8 cellular contexts compared by ENCODE assay signal in the genomic region with DNA sequence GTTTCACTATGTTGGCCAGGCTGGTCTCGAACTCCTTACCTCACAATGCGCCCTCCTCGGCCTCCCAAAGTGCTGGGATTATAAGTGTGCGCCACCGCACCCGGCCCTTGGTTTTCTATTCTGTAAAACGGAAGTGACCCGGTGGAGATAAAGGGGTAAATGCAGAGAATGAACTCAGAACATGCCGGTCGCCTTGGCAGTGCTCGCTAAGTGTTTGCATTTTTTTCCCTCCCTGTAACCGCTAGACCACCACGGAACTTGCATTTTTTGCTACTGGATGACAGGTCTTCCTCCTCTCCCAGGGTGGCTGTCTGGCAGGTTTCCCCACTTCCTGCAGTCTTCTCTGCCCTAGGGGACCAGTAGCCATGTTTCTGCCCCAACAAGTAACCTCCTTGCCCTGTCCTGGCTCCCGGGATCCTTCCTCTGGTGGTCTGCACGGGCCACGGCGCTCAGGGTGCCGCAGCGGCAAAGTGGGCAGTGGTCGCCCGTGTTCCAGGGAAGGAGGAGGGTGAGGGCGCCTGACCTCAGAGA. TPM values are rescaled to one million over a fixed set of nuclear protein-coding genes. Genes with fewer than 3 reads are reported as not detected.
DNase-seq lines count a peak whose midpoint lies in the region; ATAC-seq and TF ChIP-seq lines count a peak whose summit lies in the region.

No MANE protein-coding gene starts in this region.

- H3K27ac Mint-ChIP-seq in CD14-positive monocyte: peak overlapping the region; percentile 98 to 100 (median 100)
- H3K27ac Mint-ChIP-seq in natural killer cell treated with Interleukin-12 subunit alpha and Interleukin-12 subunit beta and Interleukin-15 and Interleukin-18, amount 100 ng/mL, for 72 hours: peak overlapping the region; percentile 52 to 90

- ATAC-seq in natural killer cell treated with Interleukin-12 subunit alpha and Interleukin-12 subunit beta and Interleukin-15 and Interleukin-18, amount 100 ng/mL, for 72 hours: peak; percentile 29 to 45
- ATAC-seq in HG02870 (IDR thresholded peaks at IDR 0.05; ENCODE audit: unreplicated experiment) (no peak), GM18870 (IDR thresholded peaks at IDR 0.05; ENCODE audit: unreplicated experiment) (no peak)

- peak overlapping the region; percentile 57 to 67 for H3K4me3 Mint-ChIP-seq in CD14-positive monocyte
- H3K4me3 Mint-ChIP-seq in natural killer cell treated with Interleukin-12 subunit alpha and Interleukin-12 subunit beta and Interleukin-15 and Interleukin-18, amount 100 ng/mL, for 72 hours: peak overlapping the region; percentile 69

- in situ Hi-C loops in astrocyte of the spinal cord (cut with HindIII; ENCODE audit: low sequenced_read_pairs): no loop called here

- H3K4me1 ChIP-seq in BE2C: peaks cover 11% of the 10 kb centered on the region

- DNase-seq in CD14-positive monocyte (ENCODE audit: low spot score) (no peak), M059J (ENCODE audit: low read depth) (peak; percentile 65), astrocyte of the spinal cord (ENCODE audit: low read depth, low spot score) (peak; percentile 75), NCI-H2227 (lab: John Stamatoyannopoulos, UW; ENCODE audit: unreplicated experiment) (no peak), BE2C (no peak)
- DNase-seq in natural killer cell treated with Interleukin-12 subunit alpha and Interleukin-12 subunit beta and Interleukin-15 and Interleukin-18, amount 100 ng/mL, for 72 hours (ENCODE audit: low spot score): peak; percentile 66

- no peaks in the 10 kb centered on the region for H3K27me3 ChIP-seq in BE2C

- H3K4me1 Mint-ChIP-seq in CD14-positive monocyte: peaks cover 30% of the 10 kb centered on the region
- H3K4me1 Mint-ChIP-seq in natural killer cell treated with Interleukin-12 subunit alpha and Interleukin-12 subunit beta and Interleukin-15 and Interleukin-18, amount 100 ng/mL, for 72 hours (ENCODE audit: low read depth in 2 of 2): peaks cover 20 to 25% of the 10 kb centered on the region in 2 donors

- no peaks in the 10 kb centered on the region for H3K36me3 ChIP-seq in BE2C

- no peaks in the 10 kb centered on the region for H3K9me3 ChIP-seq in BE2C

- peaks cover 47 to 58% (median 49%) of the 10 kb centered on the region in 3 donors for H3K27me3 Mint-ChIP-seq in CD14-positive monocyte (ENCODE audit: low read depth in 3 of 3)
- H3K27me3 Mint-ChIP-seq in natural killer cell treated with Interleukin-12 subunit alpha and Interleukin-12 subunit beta and Interleukin-15 and Interleukin-18, amount 100 ng/mL, for 72 hours: peaks cover 15 to 16% of the 10 kb centered on the region in 2 donors

- TF ChIP-seq CTCF in CD14-positive monocyte (IDR thresholded peaks at IDR 0.05) (no peak), astrocyte of the spinal cord (IDR thresholded peaks at IDR 0.05; ENCODE audit: low read depth, low read length) (no peak), BE2C (IDR thresholded peaks at IDR 0.05; ENCODE audit: low read depth, low read length) (no peak)

- H3K9me3 Mint-ChIP-seq in CD14-positive monocyte: peaks cover 0 to 3% (median 0%) of the 10 kb centered on the region in 7 donors
- no peaks in the 10 kb centered on the region for H3K9me3 Mint-ChIP-seq in natural killer cell treated with Interleukin-12 subunit alpha and Interleukin-12 subunit beta and Interleukin-15 and Interleukin-18, amount 100 ng/mL, for 72 hours

- intact Hi-C loops in CD14-positive monocyte (cut with micrococcal nuclease): loop anchor here in 1 of 2 donors (2.0 to 5.0 kb wide), 2 partner anchors 18 to 126 kb away; partner anchors contain the start of gene GNA12

- H3K4me3 ChIP-seq in astrocyte of the spinal cord (ENCODE audit: low read depth, low read length): no peak overlapping the region
- H3K4me3 ChIP-seq in BE2C (ENCODE audit: low read depth, low read length): no peak overlapping the region

- H3K36me3 Mint-ChIP-seq in CD14-positive monocyte: peaks cover 2 to 7% of the 10 kb centered on the region in 2 donors
- H3K36me3 Mint-ChIP-seq in natural killer cell treated with Interleukin-12 subunit alpha and Interleukin-12 subunit beta and Interleukin-15 and Interleukin-18, amount 100 ng/mL, for 72 hours: no peaks in the 10 kb centered on the region

RNA-seq across cellular contexts. Expression of gene GNA12, which starts 18.8 kb away (rescaled TPM):
- 10 to 100 TPM in 1 of 2 donors, 1 to 10 TPM in 1; 3.4 to 10.6 TPM for polyA plus RNA-seq in CD14-positive monocyte
- 12.5 and 25.7 TPM in 2 replicates for total RNA-seq in M059J (2014; rRNA removed; shearing (Covaris generic))
- 10 to 100 TPM; 15.5 to 27.1 TPM for total RNA-seq in natural killer cell treated with Interleukin-12 subunit alpha and Interleukin-12 subunit beta and Interleukin-15 and Interleukin-18, amount 100 ng/mL, for 72 hours
- 32.2 TPM for polyA plus RNA-seq in BE2C (2012; ENCODE audit: insufficient read depth, insufficient read length, low read depth)

Comparison
In these comparisons a context has a peak if more than half of its experiments do, and no peak if none do; other contexts are left out.
1. DNase-seq: peak in M059J (single experiment), astrocyte of the spinal cord (single experiment) and natural killer cell treated with Interleukin-12 subunit alpha and Interleukin-12 subunit beta and Interleukin-15 and Interleukin-18, amount 100 ng/mL, for 72 hours (single experiment); none in CD14-positive monocyte (single experiment), NCI-H2227 (single experiment) and BE2C (single experiment).
2. ATAC-seq: peak in natural killer cell treated with Interleukin-12 subunit alpha and Interleukin-12 subunit beta and Interleukin-15 and Interleukin-18, amount 100 ng/mL, for 72 hours (2 of 2); none in HG02870 (single experiment) and GM18870 (single experiment).